ENCODE assay signal across 1 cellular context in genomic region chrX:30887288-30887687, GRCh38.
TF ChIP-seq lines count a peak whose summit lies in the region.

No MANE protein-coding gene starts in this region.

TF ChIP-seq in HCT116, 20 proteins besides CTCF, POLR2A, EP300 and RAD21 (continued from another document):
- TF ChIP-seq EGR1 (IDR thresholded peaks at IDR 0.05; ENCODE audit: low read depth) (no peak), CEBPB (IDR thresholded peaks at IDR 0.05; ENCODE audit: low read depth) (no peak), JUND (IDR thresholded peaks at IDR 0.05) (no peak), POLR2AphosphoS5 (IDR thresholded peaks at IDR 0.05; ENCODE audit: low read depth, low read length) (no peak), ELF1 (IDR thresholded peaks at IDR 0.05; ENCODE audit: borderline replicate concordance, low read depth) (no peak), ATF3 (IDR thresholded peaks at IDR 0.05) (no peak), TCF7L2 (IDR thresholded peaks at IDR 0.05; ENCODE audit: borderline replicate concordance, extremely low read depth, insufficient read depth, insufficient read length) (no peak), EZH2phosphoT487 (IDR thresholded peaks at IDR 0.05; ENCODE audit: borderline replicate concordance) (no peak), SIN3A (IDR thresholded peaks at IDR 0.05; ENCODE audit: low read depth) (no peak)
- TF ChIP-seq, protein P1, sequence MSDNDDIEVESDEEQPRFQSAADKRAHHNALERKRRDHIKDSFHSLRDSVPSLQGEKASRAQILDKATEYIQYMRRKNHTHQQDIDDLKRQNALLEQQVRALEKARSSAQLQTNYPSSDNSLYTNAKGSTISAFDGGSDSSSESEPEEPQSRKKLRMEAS (IDR thresholded peaks at IDR 0.05): no peak
- TF ChIP-seq, protein P2, sequence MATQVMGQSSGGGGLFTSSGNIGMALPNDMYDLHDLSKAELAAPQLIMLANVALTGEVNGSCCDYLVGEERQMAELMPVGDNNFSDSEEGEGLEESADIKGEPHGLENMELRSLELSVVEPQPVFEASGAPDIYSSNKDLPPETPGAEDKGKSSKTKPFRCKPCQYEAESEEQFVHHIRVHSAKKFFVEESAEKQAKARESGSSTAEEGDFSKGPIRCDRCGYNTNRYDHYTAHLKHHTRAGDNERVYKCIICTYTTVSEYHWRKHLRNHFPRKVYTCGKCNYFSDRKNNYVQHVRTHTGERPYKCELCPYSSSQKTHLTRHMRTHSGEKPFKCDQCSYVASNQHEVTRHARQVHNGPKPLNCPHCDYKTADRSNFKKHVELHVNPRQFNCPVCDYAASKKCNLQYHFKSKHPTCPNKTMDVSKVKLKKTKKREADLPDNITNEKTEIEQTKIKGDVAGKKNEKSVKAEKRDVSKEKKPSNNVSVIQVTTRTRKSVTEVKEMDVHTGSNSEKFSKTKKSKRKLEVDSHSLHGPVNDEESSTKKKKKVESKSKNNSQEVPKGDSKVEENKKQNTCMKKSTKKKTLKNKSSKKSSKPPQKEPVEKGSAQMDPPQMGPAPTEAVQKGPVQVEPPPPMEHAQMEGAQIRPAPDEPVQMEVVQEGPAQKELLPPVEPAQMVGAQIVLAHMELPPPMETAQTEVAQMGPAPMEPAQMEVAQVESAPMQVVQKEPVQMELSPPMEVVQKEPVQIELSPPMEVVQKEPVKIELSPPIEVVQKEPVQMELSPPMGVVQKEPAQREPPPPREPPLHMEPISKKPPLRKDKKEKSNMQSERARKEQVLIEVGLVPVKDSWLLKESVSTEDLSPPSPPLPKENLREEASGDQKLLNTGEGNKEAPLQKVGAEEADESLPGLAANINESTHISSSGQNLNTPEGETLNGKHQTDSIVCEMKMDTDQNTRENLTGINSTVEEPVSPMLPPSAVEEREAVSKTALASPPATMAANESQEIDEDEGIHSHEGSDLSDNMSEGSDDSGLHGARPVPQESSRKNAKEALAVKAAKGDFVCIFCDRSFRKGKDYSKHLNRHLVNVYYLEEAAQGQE (IDR thresholded peaks at IDR 0.05; ENCODE audit: low read depth): no peak
